1 cellular context compared by ENCODE assay signal in the genomic region with DNA sequence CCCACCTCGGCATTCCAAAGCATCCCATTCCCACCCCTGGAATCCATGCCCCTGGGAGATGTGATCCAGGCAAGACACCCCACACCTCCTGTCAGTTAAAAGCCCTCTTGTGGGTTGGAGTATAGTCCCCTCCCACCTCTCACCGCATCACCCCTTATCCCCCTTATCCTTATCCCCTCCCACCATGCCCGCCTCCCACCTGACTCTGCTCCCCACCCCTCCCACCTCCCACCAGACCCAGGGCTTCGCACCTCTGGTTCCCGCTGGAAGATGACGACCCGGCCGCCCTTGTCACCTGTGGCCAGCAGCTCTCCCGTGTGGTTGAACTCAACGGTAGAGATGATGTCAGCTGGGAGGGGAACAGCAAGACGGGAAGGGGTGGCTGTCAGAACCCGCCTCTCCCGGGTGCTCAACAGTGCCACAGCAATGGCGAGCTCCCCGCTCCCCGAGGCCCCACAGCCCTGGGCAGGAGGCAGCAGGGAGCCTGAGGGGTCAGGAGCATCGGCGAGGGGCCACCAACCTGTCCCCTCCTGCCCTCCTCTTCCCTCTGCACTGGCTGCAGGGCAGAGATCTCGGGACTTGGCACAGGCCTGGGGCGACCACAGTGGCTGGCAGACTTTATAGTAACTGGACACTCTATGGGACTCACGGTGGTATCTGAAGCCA.
TF ChIP-seq lines count a peak whose summit lies in the region.

No MANE protein-coding gene starts in this region.

TF ChIP-seq in HEK293, 187 proteins besides CTCF, POLR2A, EP300 and RAD21 (continued from another document):
- TF ChIP-seq ZNF544 (tag by site-specific recombination; IDR thresholded peaks at IDR 0.05) = no peak
- no peak for TF ChIP-seq SETDB1 (IDR thresholded peaks at IDR 0.05; ENCODE audit: insufficient read length, low read length)
